21 cellular contexts compared by ENCODE assay signal in genomic region chr5:123811771-123812170, GRCh38.
DNase-seq lines count a peak whose midpoint lies in the region; ATAC-seq and TF ChIP-seq lines count a peak whose summit lies in the region.
"Had no signal": no experiment of that assay in that cellular context is flagged by ENCODE, and none has a peak within 500 bp of the region (broad histone marks: within the 10 kb centered on the region; RNA-seq: fewer than 3 reads in every experiment).

No MANE protein-coding gene starts in this region.

- H3K27ac ChIP-seq in cardiac muscle cell, result peak overlapping the region; percentile 91
- H3K27ac ChIP-seq in esophagus squamous epithelium, result no peak overlapping the region
- H3K27ac ChIP-seq: Peyer's patch, SK-N-MC had no signal

- no peak for ATAC-seq in left ventricle myocardium superior
- ATAC-seq in GM19463 (IDR thresholded peaks at IDR 0.05; ENCODE audit: unreplicated experiment), result no peak
- no peak for ATAC-seq in HG03108 (IDR thresholded peaks at IDR 0.05; ENCODE audit: unreplicated experiment)
- ATAC-seq: Right ventricle myocardium inferior had no signal

- H3K4me3 ChIP-seq in cardiac muscle cell, result no peak overlapping the region
- H3K4me3 ChIP-seq in esophagus squamous epithelium, result no peak overlapping the region
- H3K4me3 ChIP-seq: Peyer's patch, SK-N-MC had no signal

- TF ChIP-seq CTCF in cardiac muscle cell (IDR thresholded peaks at IDR 0.05; ENCODE audit: low read depth, low read length) (no peak), brain (conservative IDR thresholded peaks at IDR 0.05) (no peak), esophagus squamous epithelium (IDR thresholded peaks at IDR 0.05) (no peak)

- no peak for TF ChIP-seq POLR2A in esophagus squamous epithelium (IDR thresholded peaks at IDR 0.05)

- H3K9me3 ChIP-seq in cardiac muscle cell (ENCODE audit: low read depth) (no peaks in the 10 kb centered on the region), esophagus squamous epithelium (no peaks in the 10 kb centered on the region)
- H3K9me3 ChIP-seq: Peyer's patch had no signal

- DNase-seq in cardiac muscle cell (ENCODE audit: low read depth in 1 of 2, low spot score in 1 of 2), result no peak
- no peak for DNase-seq in left ventricle myocardium superior
- peak; percentile 1 to 38 for DNase-seq in NCI-H526 (lab: John Stamatoyannopoulos, UW)
- DNase-seq in activated CD4-positive, alpha-beta T cell treated with anti-CD3 and anti-CD28 coated beads, Interleukin-2, amount 10 ng/mL, durations not matched to agents 24 days and 14 days, result no peak
- no peak for DNase-seq in esophagus squamous epithelium (lab: John Stamatoyannopoulos, UW)
- DNase-seq: 8988T, C1 segment of cervical spinal cord, DMS 273 treated with DMSO at 0.1 percent for 48 hours, GF-D8, GOT3, NCI-H1105 treated with DMSO at 0.1 percent for 48 hours, NCI-H1694 treated with DMSO at 0.1 percent for 48 hours, NCI-H2171, NCI-H446, NCI-H748 treated with DMSO at 0.1 percent for 48 hours, Peyer's patch had no signal

- H3K36me3 Mint-ChIP-seq in brain, result no peaks in the 10 kb centered on the region
- H3K36me3 Mint-ChIP-seq in activated CD4-positive, alpha-beta T cell treated with anti-CD3 and anti-CD28 coated beads, Interleukin-2, amount 10 ng/mL, durations not matched to agents 24 days and 14 days (ENCODE audit: low read depth), result no peaks in the 10 kb centered on the region

- H3K27me3 ChIP-seq in cardiac muscle cell (no peaks in the 10 kb centered on the region), esophagus squamous epithelium (no peaks in the 10 kb centered on the region)
- H3K27me3 ChIP-seq: Peyer's patch had no signal

- peak overlapping the region; percentile 6 to 36 (median 26) for H3K4me3 Mint-ChIP-seq in brain
- no peak overlapping the region for H3K4me3 Mint-ChIP-seq in activated CD4-positive, alpha-beta T cell treated with anti-CD3 and anti-CD28 coated beads, Interleukin-2, amount 10 ng/mL, durations not matched to agents 24 days and 14 days

- no peaks in the 10 kb centered on the region for H3K27me3 Mint-ChIP-seq in brain
- H3K27me3 Mint-ChIP-seq in activated CD4-positive, alpha-beta T cell treated with anti-CD3 and anti-CD28 coated beads, Interleukin-2, amount 10 ng/mL, durations not matched to agents 24 days and 14 days, result no peaks in the 10 kb centered on the region

- H3K4me1 ChIP-seq in cardiac muscle cell (ENCODE audit: low read depth) (peaks cover 87% of the 10 kb centered on the region), esophagus squamous epithelium (peaks cover 0 to 70% (median 44%) of the 10 kb centered on the region in 3 donors)

- no peaks in the 10 kb centered on the region for H3K9me3 Mint-ChIP-seq in brain
- no peaks in the 10 kb centered on the region for H3K9me3 Mint-ChIP-seq in activated CD4-positive, alpha-beta T cell treated with anti-CD3 and anti-CD28 coated beads, Interleukin-2, amount 10 ng/mL, durations not matched to agents 24 days and 14 days

- no peaks in the 10 kb centered on the region for H3K36me3 ChIP-seq in cardiac muscle cell
- no peaks in the 10 kb centered on the region for H3K36me3 ChIP-seq in esophagus squamous epithelium
- H3K36me3 ChIP-seq: Peyer's patch had no signal

- 82 to 93% methylated on average over 2 of the region's 2 CpGs for WGBS in esophagus squamous epithelium, 2 donors

- H3K27ac Mint-ChIP-seq in brain, result peak overlapping the region; percentile 12 to 97 (median 80)
- H3K27ac Mint-ChIP-seq in activated CD4-positive, alpha-beta T cell treated with anti-CD3 and anti-CD28 coated beads, Interleukin-2, amount 10 ng/mL, durations not matched to agents 24 days and 14 days, result no peak overlapping the region

- intact Hi-C loops in left ventricle myocardium superior (cut with micrococcal nuclease) (no loop called here), esophagus squamous epithelium (cut with DNase I) (no loop called here)
- intact Hi-C loops in activated CD4-positive, alpha-beta T cell treated with anti-CD3 and anti-CD28 coated beads, Interleukin-2, amount 10 ng/mL, durations not matched to agents 24 days and 14 days (cut with micrococcal nuclease), result no loop called here

- H3K4me1 Mint-ChIP-seq in brain, result peaks cover 96% of the 10 kb centered on the region
- H3K4me1 Mint-ChIP-seq in activated CD4-positive, alpha-beta T cell treated with anti-CD3 and anti-CD28 coated beads, Interleukin-2, amount 10 ng/mL, durations not matched to agents 24 days and 14 days, result no peaks in the 10 kb centered on the region

Comparison
In these comparisons a context has a peak if more than half of its experiments do, and no peak if none do; other contexts are left out.
1. DNase-seq: peak in NCI-H526 (2 of 2); none in cardiac muscle cell (0 of 2), left ventricle myocardium superior (single experiment), activated CD4-positive, alpha-beta T cell treated with anti-CD3 and anti-CD28 coated beads, Interleukin-2, amount 10 ng/mL, durations not matched to agents 24 days and 14 days (single experiment) and esophagus squamous epithelium (single experiment).